Comparison of ENCODE assay signal across 7 cellular contexts in genomic region chr7:141701489-141702046, GRCh38. TPM values are rescaled to one million over a fixed set of nuclear protein-coding genes. Genes with fewer than 3 reads are reported as not detected.
DNase-seq lines count a peak whose midpoint lies in the region; ATAC-seq and TF ChIP-seq lines count a peak whose summit lies in the region.

No MANE protein-coding gene starts in this region.

- no peaks in the 10 kb centered on the region for H3K36me3 ChIP-seq in HEK293 (ENCODE audit: control insufficient read depth in 2 of 2, insufficient read depth in 1 of 2, low read length in 2 of 2)

- H3K4me1 ChIP-seq in HEK293 (ENCODE audit: control insufficient read depth, insufficient read depth, low read length) = peaks cover 8% of the 10 kb centered on the region

- peak overlapping the region; percentile 72; the same call in 1 of the 2 replicates for H3K27ac ChIP-seq in HEK293 (ENCODE audit: extremely low read depth, low read depth, low read length)

- H3K9me3 Mint-ChIP-seq in activated CD4-positive, alpha-beta memory T cell treated with anti-CD3 and anti-CD28 coated beads for 36 hours = no peaks in the 10 kb centered on the region

- peak; percentile 69 for DNase-seq in NCI-H1092 treated with DMSO at 0.1 percent for 48 hours (lab: John Stamatoyannopoulos, UW)
- peak; percentile 79 for DNase-seq in activated CD4-positive, alpha-beta memory T cell treated with anti-CD3 and anti-CD28 coated beads for 36 hours
- DNase-seq in effector CD8-positive, alpha-beta T cell (lab: John Stamatoyannopoulos, UW) = peak; percentile 61
- DNase-seq in midbrain (lab: John Stamatoyannopoulos, UW) = peak; percentile 28
- DNase-seq in stimulated activated CD8-positive, alpha-beta memory T cell treated with anti-CD3 and anti-CD28 coated beads, Interleukin-4, amount 100 ng/mL, for 24 hours (ENCODE audit: low read depth) = peak; percentile 60

- H3K27ac Mint-ChIP-seq in activated CD4-positive, alpha-beta memory T cell treated with anti-CD3 and anti-CD28 coated beads for 36 hours = no peak overlapping the region

- CTCF ChIA-PET in HEK293 (lab: Yijun Ruan, JAX) = interaction anchor here (1.0 to 1.5 kb wide), 2 partner anchors 37 to 84 kb away, joined by 3 read pairs; no protein-coding TSS in a partner anchor
- CTCF ChIA-PET in activated CD4-positive, alpha-beta memory T cell treated with anti-CD3 and anti-CD28 coated beads for 36 hours (lab: Charles Lee) = interaction anchor here (0.6 to 3.9 kb wide), 5 partner anchors 37 to 687 kb away, joined by 3 to 36 read pairs (median 4); partner anchors contain the start of genes MRPS33 and SSBP1

- H3K4me3 ChIP-seq in HEK293 (ENCODE audit: low read depth, low read length) = peak overlapping the region; percentile 67

- H3K27me3 Mint-ChIP-seq in activated CD4-positive, alpha-beta memory T cell treated with anti-CD3 and anti-CD28 coated beads for 36 hours = peaks cover 2% of the 10 kb centered on the region

- ATAC-seq in GM18499 (IDR thresholded peaks at IDR 0.05; ENCODE audit: insufficient read depth, unreplicated experiment) = peak; percentile 40

- H3K4me3 Mint-ChIP-seq in activated CD4-positive, alpha-beta memory T cell treated with anti-CD3 and anti-CD28 coated beads for 36 hours = peak overlapping the region; percentile 79

- peaks cover 47% of the 10 kb centered on the region for H3K4me1 Mint-ChIP-seq in activated CD4-positive, alpha-beta memory T cell treated with anti-CD3 and anti-CD28 coated beads for 36 hours (ENCODE audit: low read depth)

- intact Hi-C loops in activated CD4-positive, alpha-beta memory T cell treated with anti-CD3 and anti-CD28 coated beads for 36 hours (cut with micrococcal nuclease) = loop anchor here (1.0 kb wide), 3 partner anchors 22 to 47 kb away; partner anchors contain the start of gene SSBP1

- TF ChIP-seq CTCF in HEK293 (tag by site-specific recombination; IDR thresholded peaks at IDR 0.05) = no peak

- POLR2A ChIA-PET in HEK293 (lab: Yijun Ruan, JAX) = interaction anchor here (0.6 to 1.5 kb wide), 5 partner anchors 8 to 150 kb away, joined by 3 to 12 read pairs (median 3); partner anchors contain the start of genes AGK and SSBP1
- POLR2A ChIA-PET in activated CD4-positive, alpha-beta memory T cell treated with anti-CD3 and anti-CD28 coated beads for 36 hours (lab: Charles Lee) = interaction anchor here (1.2 to 2.9 kb wide), 2 partner anchors 11 to 37 kb away, joined by 3 to 20 read pairs; partner anchors contain the start of gene SSBP1

- H3K9me3 ChIP-seq in HEK293 (ENCODE audit: control insufficient read depth, insufficient read depth, low read depth, low read length) = no peaks in the 10 kb centered on the region

- H3K36me3 Mint-ChIP-seq in activated CD4-positive, alpha-beta memory T cell treated with anti-CD3 and anti-CD28 coated beads for 36 hours = peaks cover 3% of the 10 kb centered on the region

TF ChIP-seq in HEK293, 187 proteins besides CTCF, POLR2A, EP300 and RAD21 (continues in another document):
- no peak for TF ChIP-seq ZBTB48 (tag by site-specific recombination; IDR thresholded peaks at IDR 0.05)
- TF ChIP-seq ZNF138 (tag by site-specific recombination; IDR thresholded peaks at IDR 0.05; ENCODE audit: borderline replicate concordance) = no peak
- no peak for TF ChIP-seq TCF7L2 (IDR thresholded peaks at IDR 0.05; ENCODE audit: borderline replicate concordance, low read depth, low read length)
- TF ChIP-seq EGR2 (tag by site-specific recombination; IDR thresholded peaks at IDR 0.05; ENCODE audit: low read depth) = no peak
- TF ChIP-seq ZNF2 (tag by site-specific recombination; IDR thresholded peaks at IDR 0.05) = no peak
- no peak for TF ChIP-seq ZNF747 (tag by site-specific recombination; IDR thresholded peaks at IDR 0.05)
- TF ChIP-seq ZNF324 (tag by site-specific recombination; IDR thresholded peaks at IDR 0.05) = no peak
- no peak for TF ChIP-seq ZNF629 (tag by site-specific recombination; IDR thresholded peaks at IDR 0.05)
- TF ChIP-seq GLIS2 (tag by site-specific recombination; IDR thresholded peaks at IDR 0.05) = peak; percentile 50
- TF ChIP-seq ZNF529 (tag by site-specific recombination; IDR thresholded peaks at IDR 0.05; ENCODE audit: insufficient replicate concordance) = no peak
- TF ChIP-seq TRIM28 (IDR thresholded peaks at IDR 0.05; ENCODE audit: borderline replicate concordance, low read length) = no peak
- TF ChIP-seq ZNF10 (tag by site-specific recombination; IDR thresholded peaks at IDR 0.05) = no peak
- TF ChIP-seq HOXC10 (CRISPR knock-in tag; IDR thresholded peaks at IDR 0.05) = no peak
- TF ChIP-seq ZNF18 (tag by site-specific recombination; IDR thresholded peaks at IDR 0.05) = no peak
- no peak for TF ChIP-seq MYNN (tag by site-specific recombination; IDR thresholded peaks at IDR 0.05; ENCODE audit: borderline replicate concordance)
- no peak for TF ChIP-seq ZNF530 (tag by site-specific recombination; IDR thresholded peaks at IDR 0.05; ENCODE audit: low read depth)
- TF ChIP-seq SCRT2 (tag by site-specific recombination; IDR thresholded peaks at IDR 0.05) = no peak
- no peak for TF ChIP-seq ZFP37 (tag by site-specific recombination; IDR thresholded peaks at IDR 0.05)
- TF ChIP-seq ZBTB10 (tag by site-specific recombination; IDR thresholded peaks at IDR 0.05) = no peak
- no peak for TF ChIP-seq ZNF394 (tag by site-specific recombination; IDR thresholded peaks at IDR 0.05; ENCODE audit: borderline replicate concordance)
- no peak for TF ChIP-seq ZNF624 (tag by site-specific recombination; IDR thresholded peaks at IDR 0.05)
- no peak for TF ChIP-seq ZBTB1 (tag by site-specific recombination; IDR thresholded peaks at IDR 0.05)
- no peak for TF ChIP-seq ZSCAN16 (tag by site-specific recombination; IDR thresholded peaks at IDR 0.05)
- TF ChIP-seq ZNF26 (tag by site-specific recombination; IDR thresholded peaks at IDR 0.05) = no peak
- TF ChIP-seq SCRT1 (tag by site-specific recombination; IDR thresholded peaks at IDR 0.05; ENCODE audit: borderline replicate concordance) = no peak
- no peak for TF ChIP-seq ZNF521 (tag by site-specific recombination; IDR thresholded peaks at IDR 0.05)
- no peak for TF ChIP-seq ZBTB7A (tag by site-specific recombination; IDR thresholded peaks at IDR 0.05; ENCODE audit: low read depth)
- TF ChIP-seq ZNF112 (tag by site-specific recombination; IDR thresholded peaks at IDR 0.05) = no peak
- no peak for TF ChIP-seq YY1 (tag by site-specific recombination; IDR thresholded peaks at IDR 0.05)
- TF ChIP-seq ZBTB21 (tag by site-specific recombination; IDR thresholded peaks at IDR 0.05) = no peak
- TF ChIP-seq ZNF121 (tag by site-specific recombination; IDR thresholded peaks at IDR 0.05) = no peak
- TF ChIP-seq KLF16 (tag by site-specific recombination; IDR thresholded peaks at IDR 0.05) = no peak

RNA-seq across cellular contexts. Expression of gene DENND11, which starts 0.4 kb away (rescaled TPM):
- 10 to 100 TPM; 27.5 to 28.9 TPM for total RNA-seq in activated CD4-positive, alpha-beta memory T cell treated with anti-CD3 and anti-CD28 coated beads for 36 hours

RNA-seq across cellular contexts. Expression of gene WEE2, which starts 6.6 kb away (rescaled TPM):
- total RNA-seq in activated CD4-positive, alpha-beta memory T cell treated with anti-CD3 and anti-CD28 coated beads for 36 hours = not detected

RNA-seq across cellular contexts. Expression of gene SSBP1, which starts 36.6 kb away (rescaled TPM):
- 100 to 1,000 TPM; 207 to 234 TPM for total RNA-seq in activated CD4-positive, alpha-beta memory T cell treated with anti-CD3 and anti-CD28 coated beads for 36 hours

Comparison
In these comparisons a context has a peak if more than half of its experiments do, and no peak if none do; other contexts are left out.
1. Peak in every context shown above with its lines: DNase-seq, ATAC-seq, H3K4me3 ChIP-seq and H3K27ac ChIP-seq.
2. DNase-seq: peak in every context shown above with its lines; median percentile 79 in activated CD4-positive, alpha-beta memory T cell treated with anti-CD3 and anti-CD28 coated beads for 36 hours; 69 in NCI-H1092 treated with DMSO at 0.1 percent for 48 hours; 61 in effector CD8-positive, alpha-beta T cell; 60 in stimulated activated CD8-positive, alpha-beta memory T cell treated with anti-CD3 and anti-CD28 coated beads, Interleukin-4, amount 100 ng/mL, for 24 hours; 28 in midbrain.